Comparison of ENCODE assay signal across 14 cellular contexts in the genomic region with DNA sequence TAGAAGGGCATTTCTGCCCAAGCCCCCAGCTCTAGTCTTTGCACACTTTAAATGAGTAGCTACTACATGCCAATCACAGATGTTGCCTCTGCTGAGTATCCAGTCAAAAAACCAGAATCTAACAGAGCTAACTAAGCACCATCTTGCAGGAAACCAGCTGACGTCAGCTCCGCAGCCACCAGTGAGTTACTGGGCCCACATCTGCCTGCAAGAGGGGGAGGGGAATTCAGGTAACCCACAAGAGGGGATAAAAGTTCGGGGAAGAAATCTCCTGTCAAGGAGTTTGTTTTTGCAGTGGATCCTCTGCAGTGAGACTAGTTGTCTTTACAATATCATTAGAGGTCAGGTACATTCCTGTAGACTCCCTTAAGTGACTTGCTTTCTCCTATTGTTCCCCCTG. TPM values are rescaled to one million over a fixed set of nuclear protein-coding genes. Genes with fewer than 3 reads are reported as not detected.
DNase-seq lines count a peak whose midpoint lies in the region; ATAC-seq and TF ChIP-seq lines count a peak whose summit lies in the region.
"Had no signal": no experiment of that assay in that cellular context is flagged by ENCODE, and none has a peak within 500 bp of the region (broad histone marks: within the 10 kb centered on the region; RNA-seq: fewer than 3 reads in every experiment).

No MANE protein-coding gene starts in this region.

- no peak for TF ChIP-seq POLR2A in breast epithelium (IDR thresholded peaks at IDR 0.05)

- no peaks in the 10 kb centered on the region for H3K9me3 Mint-ChIP-seq in MCF 10A (ENCODE audit: unreplicated experiment)
- H3K9me3 Mint-ChIP-seq in T-helper 1 cell treated with Interleukin-12 subunit alpha and Interleukin-12 subunit beta and Interleukin-4 antibody, amounts not matched to agents 30 μg/mL and 1 μg/mL, for 36 hours: peaks cover 9% of the 10 kb centered on the region
- no peaks in the 10 kb centered on the region for H3K9me3 Mint-ChIP-seq in activated naive CD8-positive, alpha-beta T cell treated with anti-CD3 and anti-CD28 coated beads, Interleukin-2, amount 50 U/mL, for 24 hours

- H3K27me3 ChIP-seq in breast epithelium: no peaks in the 10 kb centered on the region
- H3K27me3 ChIP-seq: cardiac muscle cell, gastrocnemius medialis had no signal

- no TSS peak for BruUV-seq in MCF 10A (replicated peaks; lab: Mats Ljungman, UMichigan)

- peaks cover 0 to 13% of the 10 kb centered on the region in 2 donors for H3K4me1 ChIP-seq in breast epithelium

- no peaks in the 10 kb centered on the region for H3K9me3 ChIP-seq in breast epithelium
- H3K9me3 ChIP-seq: gastrocnemius medialis had no signal

- intact Hi-C loops in MCF 10A (cut with micrococcal nuclease): no loop called here
- intact Hi-C loops in breast epithelium (cut with DNase I; ENCODE audit: low total_unique reads): no loop called here

- peaks cover 33% of the 10 kb centered on the region for H3K36me3 Mint-ChIP-seq in MCF 10A (ENCODE audit: insufficient read depth, unreplicated experiment)
- H3K36me3 Mint-ChIP-seq in T-helper 1 cell treated with Interleukin-12 subunit alpha and Interleukin-12 subunit beta and Interleukin-4 antibody, amounts not matched to agents 30 μg/mL and 1 μg/mL, for 36 hours (ENCODE audit: low read depth): peaks cover 71% of the 10 kb centered on the region
- H3K36me3 Mint-ChIP-seq in activated naive CD8-positive, alpha-beta T cell treated with anti-CD3 and anti-CD28 coated beads, Interleukin-2, amount 50 U/mL, for 24 hours (ENCODE audit: low read depth): peaks cover 77% of the 10 kb centered on the region

- POLR2A ChIA-PET in MCF 10A (lab: Yijun Ruan, JAX): interaction anchor here (8.4 kb wide), 1 partner anchor 13 kb away, joined by 233 read pairs; no protein-coding TSS in a partner anchor

- no peak for ATAC-seq in activated naive CD8-positive, alpha-beta T cell treated with anti-CD3 and anti-CD28 coated beads, Interleukin-2, amount 50 U/mL, for 24 hours
- no peak for ATAC-seq in stimulated activated naive CD8-positive, alpha-beta T cell treated with anti-CD3 and anti-CD28 coated beads, Interleukin-15, Interleukin-2, amounts not matched to agents 100 U/mL and 50 U/mL, for 24 hours
- ATAC-seq: gastrocnemius medialis, sciatic nerve had no signal

- H3K27ac ChIP-seq in breast epithelium: no peak overlapping the region
- H3K27ac ChIP-seq in coronary artery: no peak overlapping the region
- H3K27ac ChIP-seq: cardiac muscle cell, gastrocnemius medialis had no signal

- DNase-seq in MCF 10A (ENCODE audit: unreplicated experiment) (no peak), breast epithelium (ENCODE audit: low spot score in 2 of 2) (no peak), AG20443 (ENCODE audit: low spot score) (no peak), NCI-H1092 treated with DMSO at 0.1 percent for 48 hours (lab: John Stamatoyannopoulos, UW) (no peak), coronary artery (ENCODE audit: low spot score) (no peak)
- peak; percentile 52 for DNase-seq in activated naive CD8-positive, alpha-beta T cell treated with anti-CD3 and anti-CD28 coated beads, Interleukin-2, amount 50 U/mL, for 24 hours
- DNase-seq in stimulated activated naive CD8-positive, alpha-beta T cell treated with anti-CD3 and anti-CD28 coated beads, Interleukin-15, Interleukin-2, amounts not matched to agents 100 U/mL and 50 U/mL, for 24 hours: peak; percentile 55
- DNase-seq: DMS153, gastrocnemius medialis, IMR-90, NCI-H1092 had no signal

- no peaks in the 10 kb centered on the region for H3K27me3 Mint-ChIP-seq in MCF 10A (ENCODE audit: insufficient read depth, unreplicated experiment)
- H3K27me3 Mint-ChIP-seq in T-helper 1 cell treated with Interleukin-12 subunit alpha and Interleukin-12 subunit beta and Interleukin-4 antibody, amounts not matched to agents 30 μg/mL and 1 μg/mL, for 36 hours (ENCODE audit: low read depth): no peaks in the 10 kb centered on the region
- no peaks in the 10 kb centered on the region for H3K27me3 Mint-ChIP-seq in activated naive CD8-positive, alpha-beta T cell treated with anti-CD3 and anti-CD28 coated beads, Interleukin-2, amount 50 U/mL, for 24 hours

- H3K4me3 Mint-ChIP-seq in MCF 10A (ENCODE audit: unreplicated experiment): no peak overlapping the region
- H3K4me3 Mint-ChIP-seq in T-helper 1 cell treated with Interleukin-12 subunit alpha and Interleukin-12 subunit beta and Interleukin-4 antibody, amounts not matched to agents 30 μg/mL and 1 μg/mL, for 36 hours: peak overlapping the region; percentile 64
- H3K4me3 Mint-ChIP-seq in activated naive CD8-positive, alpha-beta T cell treated with anti-CD3 and anti-CD28 coated beads, Interleukin-2, amount 50 U/mL, for 24 hours: peak overlapping the region; percentile 57

- H3K4me3 ChIP-seq in breast epithelium: no peak overlapping the region
- no peak overlapping the region for H3K4me3 ChIP-seq in coronary artery
- H3K4me3 ChIP-seq: cardiac muscle cell, gastrocnemius medialis had no signal

- no peaks in the 10 kb centered on the region for H3K36me3 ChIP-seq in breast epithelium
- H3K36me3 ChIP-seq: cardiac muscle cell, gastrocnemius medialis had no signal

- no peak for TF ChIP-seq CTCF in MCF 10A (IDR thresholded peaks at IDR 0.05; ENCODE audit: unreplicated experiment)
- no peak for TF ChIP-seq CTCF in breast epithelium (IDR thresholded peaks at IDR 0.05)
- TF ChIP-seq CTCF in coronary artery (IDR thresholded peaks at IDR 0.05): no peak

- H3K27ac Mint-ChIP-seq in MCF 10A (ENCODE audit: low read depth, unreplicated experiment): peak overlapping the region; percentile 66
- peak overlapping the region; percentile 80 for H3K27ac Mint-ChIP-seq in T-helper 1 cell treated with Interleukin-12 subunit alpha and Interleukin-12 subunit beta and Interleukin-4 antibody, amounts not matched to agents 30 μg/mL and 1 μg/mL, for 36 hours
- peak overlapping the region; percentile 98 for H3K27ac Mint-ChIP-seq in activated naive CD8-positive, alpha-beta T cell treated with anti-CD3 and anti-CD28 coated beads, Interleukin-2, amount 50 U/mL, for 24 hours

- peaks cover 52% of the 10 kb centered on the region for H3K4me1 Mint-ChIP-seq in MCF 10A (ENCODE audit: insufficient read depth, unreplicated experiment)
- peaks cover 79% of the 10 kb centered on the region for H3K4me1 Mint-ChIP-seq in T-helper 1 cell treated with Interleukin-12 subunit alpha and Interleukin-12 subunit beta and Interleukin-4 antibody, amounts not matched to agents 30 μg/mL and 1 μg/mL, for 36 hours (ENCODE audit: low read depth)
- peaks cover 99% of the 10 kb centered on the region for H3K4me1 Mint-ChIP-seq in activated naive CD8-positive, alpha-beta T cell treated with anti-CD3 and anti-CD28 coated beads, Interleukin-2, amount 50 U/mL, for 24 hours

- CTCF ChIA-PET in MCF 10A (lab: Yijun Ruan, JAX): no interaction called here

RNA-seq across cellular contexts. Expression of a gene that starts 9.2 kb away (rescaled TPM):
- total RNA-seq in MCF 10A (2022): 323 and 446 TPM in 2 replicates
- 100 to 1,000 TPM; 255 to 348 (median 269) TPM for total RNA-seq in breast epithelium

Comparison
In these comparisons a context has a peak if more than half of its experiments do, and no peak if none do; other contexts are left out.
1. DNase-seq: peak in activated naive CD8-positive, alpha-beta T cell treated with anti-CD3 and anti-CD28 coated beads, Interleukin-2, amount 50 U/mL, for 24 hours (single experiment) and stimulated activated naive CD8-positive, alpha-beta T cell treated with anti-CD3 and anti-CD28 coated beads, Interleukin-15, Interleukin-2, amounts not matched to agents 100 U/mL and 50 U/mL, for 24 hours (single experiment); none in MCF 10A (single experiment), breast epithelium (0 of 2), AG20443 (single experiment), NCI-H1092 treated with DMSO at 0.1 percent for 48 hours (single experiment) and coronary artery (single experiment).
2. Peak in every context shown above with its lines, with median percentiles within 50 percentile points of each other: H3K27ac Mint-ChIP-seq.